ENCODE assay signal across 28 cellular contexts in the genomic region with DNA sequence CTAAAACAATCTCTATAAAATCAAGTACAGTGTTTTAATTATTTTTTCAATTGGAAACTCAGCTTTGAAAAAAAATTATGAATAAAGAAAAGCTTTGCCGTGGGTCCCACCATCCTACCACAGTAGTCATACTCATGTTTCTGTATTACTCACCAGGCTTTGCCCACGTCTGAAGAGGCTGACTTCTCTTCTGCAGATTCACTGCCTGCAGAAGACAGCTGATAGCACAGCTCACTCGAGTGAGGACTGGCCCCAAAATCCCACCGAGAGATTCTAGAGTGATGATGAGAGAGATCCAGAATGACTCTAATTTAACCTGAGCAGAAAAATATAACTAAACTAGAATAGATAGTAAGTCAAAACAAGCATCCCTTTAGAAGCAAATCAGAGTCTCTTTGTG. TPM values are rescaled to one million over a fixed set of nuclear protein-coding genes. Genes with fewer than 3 reads are reported as not detected.
DNase-seq lines count a peak whose midpoint lies in the region; ATAC-seq and TF ChIP-seq lines count a peak whose summit lies in the region.
"Had no signal": no experiment of that assay in that cellular context is flagged by ENCODE, and none has a peak within 500 bp of the region (broad histone marks: within the 10 kb centered on the region; RNA-seq: fewer than 3 reads in every experiment).

No MANE protein-coding gene starts in this region.

- POLR2A ChIA-PET in activated CD4-positive, alpha-beta T cell treated with anti-CD3 and anti-CD28 coated beads for 36 hours (lab: Charles Lee) = no interaction called here

- DNase-seq in activated CD4-positive, alpha-beta T cell treated with anti-CD3 and anti-CD28 coated beads for 36 hours = peak; percentile 69
- DNase-seq in activated CD4-positive, alpha-beta T cell treated with anti-CD3 and anti-CD28 coated beads for 1 hour = no peak
- peak; percentile 33 for DNase-seq in stimulated activated naive CD4-positive, alpha-beta T cell treated with Interleukin-2 at 50 U/mL for 16 hours (lab: John Stamatoyannopoulos, UW)
- no peak for DNase-seq in stimulated activated naive CD4-positive, alpha-beta T cell (lab: John Stamatoyannopoulos, UW)
- DNase-seq in stimulated activated CD4-positive, alpha-beta T cell treated with anti-CD3 and anti-CD28 coated beads, Interleukin-1b, Interleukin-23, amount 100 ng/mL, for 48 hours = peak; percentile 70
- DNase-seq in DMS153 (lab: John Stamatoyannopoulos, UW) = no peak
- DNase-seq in lower lobe of right lung = no peak
- DNase-seq: 8988T; activated naive CD8-positive, alpha-beta T cell treated with anti-CD3 and anti-CD28 coated beads, Interleukin-2, amount 10 ng/mL, durations not matched to agents 7 days and 5 days; CD8-positive, alpha-beta T cell; cerebellar nuclear complex; GF-D8; hippocampal formation; left ventricle myocardium inferior; NCI-H1417; NCI-H2107; NCI-H510A; NK-92 treated with Interleukin-12 subunit alpha and Interleukin-12 subunit beta, amount 100 ng/mL, for 24 hours; spleen; T-helper 17 cell; transverse colon had no signal

- H3K36me3 Mint-ChIP-seq in activated CD4-positive, alpha-beta T cell treated with anti-CD3 and anti-CD28 coated beads for 36 hours (ENCODE audit: low read depth) = peaks cover 1% of the 10 kb centered on the region
- H3K36me3 Mint-ChIP-seq: activated naive CD8-positive, alpha-beta T cell treated with anti-CD3 and anti-CD28 coated beads, Interleukin-2, amount 10 ng/mL, durations not matched to agents 7 days and 5 days; CD8-positive, alpha-beta T cell had no signal

- no peaks in the 10 kb centered on the region for H3K27me3 ChIP-seq in lower lobe of right lung (ENCODE audit: low read depth)
- H3K27me3 ChIP-seq: transverse colon had no signal

- peaks cover 5% of the 10 kb centered on the region for H3K9me3 Mint-ChIP-seq in activated CD4-positive, alpha-beta T cell treated with anti-CD3 and anti-CD28 coated beads for 36 hours (ENCODE audit: low read depth)
- H3K9me3 Mint-ChIP-seq: natural killer cell treated with Interleukin-12 subunit alpha and Interleukin-12 subunit beta and Interleukin-15 and Interleukin-18, amount 100 ng/mL, for 72 hours had no signal

- TF ChIP-seq CTCF in lower lobe of right lung (IDR thresholded peaks at IDR 0.05) = no peak

- peak; percentile 98 for ATAC-seq in activated CD4-positive, alpha-beta T cell treated with anti-CD3 and anti-CD28 coated beads for 36 hours
- no peak for ATAC-seq in GM21576 (IDR thresholded peaks at IDR 0.05; ENCODE audit: unreplicated experiment)
- ATAC-seq in lower lobe of right lung = no peak
- ATAC-seq: CD8-positive, alpha-beta T cell; T-helper 17 cell had no signal

- H3K4me1 Mint-ChIP-seq in activated CD4-positive, alpha-beta T cell treated with anti-CD3 and anti-CD28 coated beads for 36 hours = peaks cover 35% of the 10 kb centered on the region
- H3K4me1 Mint-ChIP-seq: activated naive CD8-positive, alpha-beta T cell treated with anti-CD3 and anti-CD28 coated beads, Interleukin-2, amount 10 ng/mL, durations not matched to agents 7 days and 5 days; IgD-negative memory B cell had no signal

- no peaks in the 10 kb centered on the region for H3K36me3 ChIP-seq in lower lobe of right lung
- H3K36me3 ChIP-seq: spleen, transverse colon had no signal

- H3K27ac Mint-ChIP-seq in activated CD4-positive, alpha-beta T cell treated with anti-CD3 and anti-CD28 coated beads for 36 hours = peak overlapping the region; percentile 29
- H3K27ac Mint-ChIP-seq: activated naive CD8-positive, alpha-beta T cell treated with anti-CD3 and anti-CD28 coated beads, Interleukin-2, amount 10 ng/mL, durations not matched to agents 7 days and 5 days; CD8-positive, alpha-beta T cell; IgD-negative memory B cell; natural killer cell treated with Interleukin-12 subunit alpha and Interleukin-12 subunit beta and Interleukin-15 and Interleukin-18, amount 100 ng/mL, for 72 hours; T-helper 17 cell had no signal

- no peak overlapping the region for H3K4me3 Mint-ChIP-seq in activated CD4-positive, alpha-beta T cell treated with anti-CD3 and anti-CD28 coated beads for 36 hours
- H3K4me3 Mint-ChIP-seq: activated naive CD8-positive, alpha-beta T cell treated with anti-CD3 and anti-CD28 coated beads, Interleukin-2, amount 10 ng/mL, durations not matched to agents 7 days and 5 days; CD8-positive, alpha-beta T cell; IgD-negative memory B cell; natural killer cell treated with Interleukin-12 subunit alpha and Interleukin-12 subunit beta and Interleukin-15 and Interleukin-18, amount 100 ng/mL, for 72 hours; T-helper 17 cell had no signal

- peaks cover 8% of the 10 kb centered on the region for H3K9me3 ChIP-seq in lower lobe of right lung

- CTCF ChIA-PET in activated CD4-positive, alpha-beta T cell treated with anti-CD3 and anti-CD28 coated beads for 36 hours (lab: Charles Lee) = interaction anchor here (0.6 to 1.4 kb wide), 6 partner anchors 10 to 319 kb away, joined by 3 to 6 read pairs (median 3); partner anchors contain the start of gene C2CD4A

- no peaks in the 10 kb centered on the region for H3K4me1 ChIP-seq in lower lobe of right lung
- H3K4me1 ChIP-seq: left ventricle myocardium inferior, spleen, transverse colon had no signal

- intact Hi-C loops in activated CD4-positive, alpha-beta T cell treated with anti-CD3 and anti-CD28 coated beads for 36 hours (cut with DNase I, micrococcal nuclease) = loop anchor here (1.0 to 5.0 kb wide), 3 partner anchors 34 to 42 kb away; no protein-coding TSS in a partner anchor
- intact Hi-C loops in lower lobe of right lung (cut with DNase I) = no loop called here

- peaks cover 18% of the 10 kb centered on the region for H3K27me3 Mint-ChIP-seq in activated CD4-positive, alpha-beta T cell treated with anti-CD3 and anti-CD28 coated beads for 36 hours

- no peak overlapping the region for H3K4me3 ChIP-seq in lower lobe of right lung
- H3K4me3 ChIP-seq: left ventricle myocardium inferior, SK-N-MC, spleen, transverse colon had no signal

- H3K27ac ChIP-seq in lower lobe of right lung = no peak overlapping the region
- H3K27ac ChIP-seq: left ventricle myocardium inferior, SK-N-MC, spleen, transverse colon had no signal

RNA-seq across cellular contexts. Expression of gene C2CD4B, which starts 11.9 kb away (rescaled TPM):
- under 1 TPM; 0.19 to 0.37 TPM for total RNA-seq in activated CD4-positive, alpha-beta T cell treated with anti-CD3 and anti-CD28 coated beads for 36 hours
- 2.6 TPM for total RNA-seq in lower lobe of right lung
- total RNA-seq: activated naive CD8-positive, alpha-beta T cell treated with anti-CD3 and anti-CD28 coated beads, Interleukin-2, amount 10 ng/mL, durations not matched to agents 7 days and 5 days; CD8-positive, alpha-beta T cell; M059J; natural killer cell treated with Interleukin-12 subunit alpha and Interleukin-12 subunit beta and Interleukin-15 and Interleukin-18, amount 100 ng/mL, for 72 hours; osteocyte; RPMI7951 had no signal

Comparison
In these comparisons a context has a peak if more than half of its experiments do, and no peak if none do; other contexts are left out.
1. DNase-seq: peak in activated CD4-positive, alpha-beta T cell treated with anti-CD3 and anti-CD28 coated beads for 36 hours (single experiment), stimulated activated naive CD4-positive, alpha-beta T cell treated with Interleukin-2 at 50 U/mL for 16 hours (single experiment) and stimulated activated CD4-positive, alpha-beta T cell treated with anti-CD3 and anti-CD28 coated beads, Interleukin-1b, Interleukin-23, amount 100 ng/mL, for 48 hours (single experiment); none in activated CD4-positive, alpha-beta T cell treated with anti-CD3 and anti-CD28 coated beads for 1 hour (single experiment), stimulated activated naive CD4-positive, alpha-beta T cell (0 of 6), DMS153 (single experiment) and lower lobe of right lung (single experiment).